Comparison of ENCODE assay signal across 1 cellular context in genomic region chr12:19546027-19546426, GRCh38.
TF ChIP-seq lines count a peak whose summit lies in the region.

No MANE protein-coding gene starts in this region.

TF ChIP-seq in SK-N-SH treated with all-trans-retinoic acid at 6 μM for 48 hours, 23 proteins besides CTCF, POLR2A, EP300 and RAD21 (continued from another document):
- TF ChIP-seq, protein P1, sequence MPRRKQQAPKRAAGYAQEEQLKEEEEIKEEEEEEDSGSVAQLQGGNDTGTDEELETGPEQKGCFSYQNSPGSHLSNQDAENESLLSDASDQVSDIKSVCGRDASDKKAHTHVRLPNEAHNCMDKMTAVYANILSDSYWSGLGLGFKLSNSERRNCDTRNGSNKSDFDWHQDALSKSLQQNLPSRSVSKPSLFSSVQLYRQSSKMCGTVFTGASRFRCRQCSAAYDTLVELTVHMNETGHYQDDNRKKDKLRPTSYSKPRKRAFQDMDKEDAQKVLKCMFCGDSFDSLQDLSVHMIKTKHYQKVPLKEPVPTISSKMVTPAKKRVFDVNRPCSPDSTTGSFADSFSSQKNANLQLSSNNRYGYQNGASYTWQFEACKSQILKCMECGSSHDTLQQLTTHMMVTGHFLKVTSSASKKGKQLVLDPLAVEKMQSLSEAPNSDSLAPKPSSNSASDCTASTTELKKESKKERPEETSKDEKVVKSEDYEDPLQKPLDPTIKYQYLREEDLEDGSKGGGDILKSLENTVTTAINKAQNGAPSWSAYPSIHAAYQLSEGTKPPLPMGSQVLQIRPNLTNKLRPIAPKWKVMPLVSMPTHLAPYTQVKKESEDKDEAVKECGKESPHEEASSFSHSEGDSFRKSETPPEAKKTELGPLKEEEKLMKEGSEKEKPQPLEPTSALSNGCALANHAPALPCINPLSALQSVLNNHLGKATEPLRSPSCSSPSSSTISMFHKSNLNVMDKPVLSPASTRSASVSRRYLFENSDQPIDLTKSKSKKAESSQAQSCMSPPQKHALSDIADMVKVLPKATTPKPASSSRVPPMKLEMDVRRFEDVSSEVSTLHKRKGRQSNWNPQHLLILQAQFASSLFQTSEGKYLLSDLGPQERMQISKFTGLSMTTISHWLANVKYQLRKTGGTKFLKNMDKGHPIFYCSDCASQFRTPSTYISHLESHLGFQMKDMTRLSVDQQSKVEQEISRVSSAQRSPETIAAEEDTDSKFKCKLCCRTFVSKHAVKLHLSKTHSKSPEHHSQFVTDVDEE (CRISPR knock-in tag; IDR thresholded peaks at IDR 0.05) = no peak
- no peak for TF ChIP-seq PATZ1 (CRISPR knock-in tag; IDR thresholded peaks at IDR 0.05; ENCODE audit: borderline replicate concordance)
- no peak for TF ChIP-seq TOX (CRISPR knock-in tag; IDR thresholded peaks at IDR 0.05; ENCODE audit: borderline replicate concordance)
